ENCODE assay signal across 23 cellular contexts in the genomic region with DNA sequence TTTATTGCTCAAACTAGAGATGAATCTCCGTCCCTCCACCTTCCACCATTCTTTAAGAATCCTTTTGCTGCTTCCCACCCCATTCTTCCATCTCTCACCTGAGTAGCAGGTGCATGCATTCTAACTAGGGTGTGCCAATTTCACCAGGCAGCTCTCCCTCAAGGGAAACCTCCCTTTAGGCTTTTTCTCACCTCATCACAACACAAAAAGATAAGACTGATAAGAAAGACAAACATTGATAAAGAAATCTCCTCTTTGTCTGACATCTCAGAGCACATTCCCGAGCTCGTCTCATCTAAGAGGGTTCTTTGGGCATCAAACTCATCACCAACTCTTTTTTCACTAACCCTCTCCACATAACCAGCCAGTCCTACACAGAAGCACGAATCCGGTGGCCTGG. TPM values are rescaled to one million over a fixed set of nuclear protein-coding genes. Genes with fewer than 3 reads are reported as not detected.
A peak's percentile ranks its signal among the peaks of the same experiment; 100 is the strongest.
DNase-seq lines count a peak whose midpoint lies in the region; ATAC-seq and TF ChIP-seq lines count a peak whose summit lies in the region.
"Had no signal": no experiment of that assay in that cellular context is flagged by ENCODE, and none has a peak within 500 bp of the region (broad histone marks: within the 10 kb centered on the region; RNA-seq: fewer than 3 reads in every experiment).

No MANE protein-coding gene starts in this region.

- no peaks in the 10 kb centered on the region for H3K27me3 ChIP-seq in KMS-11 (ENCODE audit: insufficient read depth, low read depth)
- no peaks in the 10 kb centered on the region for H3K27me3 ChIP-seq in trophoblast cell (ENCODE audit: insufficient read depth, low read length)
- H3K27me3 ChIP-seq: colonic mucosa, testis had no signal

- peaks cover 7% of the 10 kb centered on the region for H3K27me3 Mint-ChIP-seq in activated naive CD8-positive, alpha-beta T cell
- H3K27me3 Mint-ChIP-seq in activated naive CD8-positive, alpha-beta T cell treated with anti-CD3 and anti-CD28 coated beads, Interleukin-2, amount 50 U/mL, for 24 hours, result peaks cover 27% of the 10 kb centered on the region
- H3K27me3 Mint-ChIP-seq in dendritic cell treated with granulocyte-macrophage colony-stimulating factor and Interleukin-4, amounts not matched to agents 40 ng/mL and 50 ng/mL, for 4 days, result no peaks in the 10 kb centered on the region
- H3K27me3 Mint-ChIP-seq in type B pancreatic cell, result no peaks in the 10 kb centered on the region
- H3K27me3 Mint-ChIP-seq: IgD-negative memory B cell had no signal

- no peak overlapping the region for H3K23ac ChIP-seq in trophoblast cell (ENCODE audit: low read length)

- H3K4me3 Mint-ChIP-seq in activated naive CD8-positive, alpha-beta T cell, result peak overlapping the region; percentile 24
- no peak overlapping the region for H3K4me3 Mint-ChIP-seq in activated naive CD8-positive, alpha-beta T cell treated with anti-CD3 and anti-CD28 coated beads, Interleukin-2, amount 50 U/mL, for 24 hours
- no peak overlapping the region for H3K4me3 Mint-ChIP-seq in dendritic cell treated with granulocyte-macrophage colony-stimulating factor and Interleukin-4, amounts not matched to agents 40 ng/mL and 50 ng/mL, for 4 days
- peak overlapping the region; percentile 37 for H3K4me3 Mint-ChIP-seq in type B pancreatic cell
- H3K4me3 Mint-ChIP-seq: natural killer cell had no signal

- no peak overlapping the region for H3K4ac ChIP-seq in trophoblast cell (ENCODE audit: low read depth, low read length)

- H3K79me2 ChIP-seq in KMS-11 (ENCODE audit: insufficient read depth, low read depth) (peaks cover 86% of the 10 kb centered on the region), trophoblast cell (ENCODE audit: control insufficient read depth, insufficient read depth, low read length, poor library complexity) (peaks cover under 1% of the 10 kb centered on the region)

- H3K36me3 ChIP-seq in KMS-11 (ENCODE audit: insufficient read depth), result no peaks in the 10 kb centered on the region
- H3K36me3 ChIP-seq in trophoblast cell (ENCODE audit: control insufficient read depth in 1 of 2, insufficient read depth in 2 of 2, low read length in 2 of 2), result no peaks in the 10 kb centered on the region
- H3K36me3 ChIP-seq: colonic mucosa had no signal

- H3K27ac ChIP-seq in KMS-11, result peak overlapping the region; percentile 99
- no peak overlapping the region for H3K27ac ChIP-seq in trophoblast cell (ENCODE audit: low read depth, low read length)
- H3K27ac ChIP-seq: colonic mucosa, testis had no signal

- H3K4me3 ChIP-seq in KMS-11 (IDR thresholded peaks at IDR 0.05; ENCODE audit: insufficient read depth, low read depth, low read length) (no peak overlapping the region), trophoblast cell (ENCODE audit: low read depth, low read length) (no peak overlapping the region)
- H3K4me3 ChIP-seq: colonic mucosa, skin epidermis, testis had no signal

- intact Hi-C loops in dendritic cell treated with granulocyte-macrophage colony-stimulating factor and Interleukin-4, amounts not matched to agents 40 ng/mL and 50 ng/mL, for 4 days (cut with micrococcal nuclease), result loop anchor here (5.0 kb wide), 1 partner anchor 38 kb away; no protein-coding TSS in a partner anchor

- H3K4me1 ChIP-seq in KMS-11 (ENCODE audit: low read depth, poor library complexity, severe bottlenecking) (peaks cover 98% of the 10 kb centered on the region), trophoblast cell (ENCODE audit: control insufficient read depth in 1 of 2, insufficient read depth in 2 of 2, low read length in 2 of 2) (peaks cover 9 to 17% of the 10 kb centered on the region in 2 experiments)
- H3K4me1 ChIP-seq: colonic mucosa had no signal

- H2AFZ ChIP-seq in KMS-11 (ENCODE audit: low read depth), result no peak overlapping the region
- no peak overlapping the region for H2AFZ ChIP-seq in trophoblast cell (ENCODE audit: insufficient read depth, low read length, poor library complexity)

- no peaks in the 10 kb centered on the region for H3K36me3 Mint-ChIP-seq in activated naive CD8-positive, alpha-beta T cell
- peaks cover 5% of the 10 kb centered on the region for H3K36me3 Mint-ChIP-seq in activated naive CD8-positive, alpha-beta T cell treated with anti-CD3 and anti-CD28 coated beads, Interleukin-2, amount 50 U/mL, for 24 hours (ENCODE audit: low read depth)
- H3K36me3 Mint-ChIP-seq in dendritic cell treated with granulocyte-macrophage colony-stimulating factor and Interleukin-4, amounts not matched to agents 40 ng/mL and 50 ng/mL, for 4 days (ENCODE audit: low read depth), result peaks cover 11% of the 10 kb centered on the region
- peaks cover 18% of the 10 kb centered on the region for H3K36me3 Mint-ChIP-seq in type B pancreatic cell
- H3K36me3 Mint-ChIP-seq: CD14-positive monocyte, natural killer cell had no signal

- peaks cover 2% of the 10 kb centered on the region for H3K9me3 ChIP-seq in trophoblast cell (ENCODE audit: insufficient read depth, low read depth, low read length)
- H3K9me3 ChIP-seq: colonic mucosa, testis had no signal

- ATAC-seq in activated naive CD8-positive, alpha-beta T cell treated with anti-CD3 and anti-CD28 coated beads, Interleukin-2, amount 50 U/mL, for 24 hours, result no peak
- no peak for ATAC-seq in activated CD4-positive, CD25-positive, alpha-beta regulatory T cell treated with anti-CD3 and anti-CD28 coated beads, Interleukin-2, amount 50 U/mL, for 24 hours
- ATAC-seq: esophagus mucosa, left colon, natural killer cell had no signal

- H3K9ac ChIP-seq in KMS-11 (no peak overlapping the region), trophoblast cell (ENCODE audit: low read length) (no peak overlapping the region)

- no peak overlapping the region for H2BK5ac ChIP-seq in trophoblast cell (ENCODE audit: low read depth, low read length, poor library complexity)

- H2BK12ac ChIP-seq in trophoblast cell (ENCODE audit: low read length), result no peak overlapping the region

- no peak overlapping the region for H4K8ac ChIP-seq in trophoblast cell (ENCODE audit: low read depth, low read length)

- H3K4me2 ChIP-seq in KMS-11 (peak overlapping the region; percentile 71; the same call in 1 of the 2 replicates), trophoblast cell (ENCODE audit: low read length) (no peak overlapping the region)

- H3K79me1 ChIP-seq in trophoblast cell (ENCODE audit: low read length), result peaks cover 7% of the 10 kb centered on the region

- H4K91ac ChIP-seq in trophoblast cell (ENCODE audit: low read depth, low read length), result no peak overlapping the region

- peaks cover 57% of the 10 kb centered on the region for H3K4me1 Mint-ChIP-seq in activated naive CD8-positive, alpha-beta T cell (ENCODE audit: low read depth)
- H3K4me1 Mint-ChIP-seq in activated naive CD8-positive, alpha-beta T cell treated with anti-CD3 and anti-CD28 coated beads, Interleukin-2, amount 50 U/mL, for 24 hours, result peaks cover 88% of the 10 kb centered on the region
- peaks cover 82% of the 10 kb centered on the region for H3K4me1 Mint-ChIP-seq in dendritic cell treated with granulocyte-macrophage colony-stimulating factor and Interleukin-4, amounts not matched to agents 40 ng/mL and 50 ng/mL, for 4 days (ENCODE audit: low read depth)
- H3K4me1 Mint-ChIP-seq in type B pancreatic cell (ENCODE audit: unreplicated experiment), result peaks cover 33% of the 10 kb centered on the region

- TF ChIP-seq CTCF in KMS-11 (conservative IDR thresholded peaks at IDR 0.05; ENCODE audit: low read depth, low read length) (no peak), type B pancreatic cell (conservative IDR thresholded peaks at IDR 0.05) (no peak)

- H4K12ac ChIP-seq in trophoblast cell (ENCODE audit: low read depth, low read length), result no peak overlapping the region

- H3K14ac ChIP-seq in trophoblast cell (ENCODE audit: low read length), result no peak overlapping the region

- H2BK120ac ChIP-seq in trophoblast cell (ENCODE audit: insufficient read depth, low read length, poor library complexity), result no peak overlapping the region

- no peak overlapping the region for H2AK5ac ChIP-seq in trophoblast cell (ENCODE audit: low read length)

- no peaks in the 10 kb centered on the region for H4K20me1 ChIP-seq in KMS-11 (ENCODE audit: insufficient read depth)

- no peak overlapping the region for H3K18ac ChIP-seq in trophoblast cell (ENCODE audit: low read length)

- no peak for DNase-seq in activated naive CD8-positive, alpha-beta T cell treated with anti-CD3 and anti-CD28 coated beads, Interleukin-2, amount 50 U/mL, for 24 hours
- DNase-seq in type B pancreatic cell (ENCODE audit: extremely low spot score, unreplicated experiment), result no peak
- DNase-seq in trophoblast cell, result no peak
- DNase-seq: colonic mucosa; DMS153; foreskin melanocyte; left colon; midbrain; natural killer cell; NCI-H1105; NCI-H2029 treated with DMSO at 0.1 percent for 48 hours; NCI-H226; NCI-H748 treated with DMSO at 0.1 percent for 48 hours; stimulated activated CD4-positive, alpha-beta T cell treated with anti-CD3 and anti-CD28 coated beads, Interleukin-1b, Interleukin-23, amount 100 ng/mL, for 48 hours; testis had no signal

- peak overlapping the region; percentile 66 for H3K27ac Mint-ChIP-seq in activated naive CD8-positive, alpha-beta T cell
- no peak overlapping the region for H3K27ac Mint-ChIP-seq in activated naive CD8-positive, alpha-beta T cell treated with anti-CD3 and anti-CD28 coated beads, Interleukin-2, amount 50 U/mL, for 24 hours
- peak overlapping the region; percentile 94 for H3K27ac Mint-ChIP-seq in dendritic cell treated with granulocyte-macrophage colony-stimulating factor and Interleukin-4, amounts not matched to agents 40 ng/mL and 50 ng/mL, for 4 days
- peak overlapping the region; percentile 98 for H3K27ac Mint-ChIP-seq in type B pancreatic cell
- H3K27ac Mint-ChIP-seq: natural killer cell had no signal

- WGBS in trophoblast cell (ENCODE audit: extremely low coverage, insufficient coverage, insufficient read length), result no CpG with 5 or more reads among the region's 5 CpGs

- H3K9me3 Mint-ChIP-seq in activated naive CD8-positive, alpha-beta T cell (ENCODE audit: low read depth), result no peaks in the 10 kb centered on the region
- H3K9me3 Mint-ChIP-seq in activated naive CD8-positive, alpha-beta T cell treated with anti-CD3 and anti-CD28 coated beads, Interleukin-2, amount 50 U/mL, for 24 hours, result peaks cover 7% of the 10 kb centered on the region
- H3K9me3 Mint-ChIP-seq in dendritic cell treated with granulocyte-macrophage colony-stimulating factor and Interleukin-4, amounts not matched to agents 40 ng/mL and 50 ng/mL, for 4 days, result no peaks in the 10 kb centered on the region
- no peaks in the 10 kb centered on the region for H3K9me3 Mint-ChIP-seq in type B pancreatic cell

RNA-seq across cellular contexts. Expression of a gene that starts 23.0 kb away (rescaled TPM):
- 14.1 and 23.1 TPM in 2 replicates for total RNA-seq in type B pancreatic cell (ENCODE audit: low replicate concordance)
- 9.3 and 9.7 TPM in 2 replicates for polyA plus RNA-seq in trophoblast cell (2013)
- polyA plus RNA-seq: IgD-negative memory B cell had no signal

Comparison
In these comparisons a context has a peak if more than half of its experiments do, and no peak if none do; other contexts are left out.
1. H3K4me3 Mint-ChIP-seq: peak in activated naive CD8-positive, alpha-beta T cell (single experiment) and type B pancreatic cell (single experiment); none in activated naive CD8-positive, alpha-beta T cell treated with anti-CD3 and anti-CD28 coated beads, Interleukin-2, amount 50 U/mL, for 24 hours (single experiment) and dendritic cell treated with granulocyte-macrophage colony-stimulating factor and Interleukin-4, amounts not matched to agents 40 ng/mL and 50 ng/mL, for 4 days (single experiment).